ENCODE assay signal across 1 cellular context in genomic region chr1:66840929-66841328, GRCh38.
A peak's percentile ranks its signal among the peaks of the same experiment; 100 is the strongest.
TF ChIP-seq lines count a peak whose summit lies in the region.

No MANE protein-coding gene starts in this region.

TF ChIP-seq in K562, 482 proteins besides CTCF, POLR2A, EP300 and RAD21 (continued from another document):
- TF ChIP-seq PRDM10 (IDR thresholded peaks at IDR 0.05; ENCODE audit: partially characterized antibody), result no peak
- TF ChIP-seq FOXK2 (conservative IDR thresholded peaks at IDR 0.05 in 1 of 2, IDR thresholded peaks at IDR 0.05 in 1 of 2; ENCODE audit: low read depth in 2 of 2), result peak; percentile 67; a peak in 3 of 4 replicates
- no peak for TF ChIP-seq NFIX (CRISPR knock-in tag; IDR thresholded peaks at IDR 0.05; ENCODE audit: low read depth)
- no peak for TF ChIP-seq ZBTB43 (CRISPR knock-in tag; IDR thresholded peaks at IDR 0.05)
